Comparison of ENCODE assay signal across 1 cellular context in genomic region chr16:27462200-27462845, GRCh38.
TF ChIP-seq lines count a peak whose summit lies in the region.

No MANE protein-coding gene starts in this region.

TF ChIP-seq in endothelial cell of umbilical vein, 7 proteins besides CTCF, POLR2A, EP300 and RAD21 (continued from another document):
- no peak for TF ChIP-seq EZH2 (IDR thresholded peaks at IDR 0.05; ENCODE audit: borderline replicate concordance, low read depth, low read length, severe bottlenecking)
